Comparison of ENCODE assay signal across 14 cellular contexts in genomic region chr15:101120961-101121360, GRCh38.
DNase-seq lines count a peak whose midpoint lies in the region; ATAC-seq and TF ChIP-seq lines count a peak whose summit lies in the region.
"Had no signal": no experiment of that assay in that cellular context is flagged by ENCODE, and none has a peak within 500 bp of the region (broad histone marks: within the 10 kb centered on the region; RNA-seq: fewer than 3 reads in every experiment).

No MANE protein-coding gene starts in this region.

- H3K9me3 ChIP-seq in adipocyte (ENCODE audit: control insufficient read depth, low read length): no peaks in the 10 kb centered on the region
- no peaks in the 10 kb centered on the region for H3K9me3 ChIP-seq in left lung
- H3K9me3 ChIP-seq in spleen: no peaks in the 10 kb centered on the region

- ATAC-seq in left lung: no peak

- H3K4me1 ChIP-seq in adipocyte (ENCODE audit: control insufficient read depth, insufficient read depth, low read length) (peaks cover 32% of the 10 kb centered on the region), left lung (peaks cover 21 to 60% of the 10 kb centered on the region in 2 donors), spleen (peaks cover 14 to 65% (median 56%) of the 10 kb centered on the region in 6 donors)

- H3K36me3 ChIP-seq in adipocyte (ENCODE audit: control insufficient read depth, insufficient read depth, low read length, severe bottlenecking) (no peaks in the 10 kb centered on the region), left lung (no peaks in the 10 kb centered on the region), spleen (no peaks in the 10 kb centered on the region)

- H3K9me3 Mint-ChIP-seq in activated T-helper 2 cell treated with anti-CD3 and anti-CD28 coated beads, Interferon-gamma antibody, Interleukin-2, Interleukin-4, amounts not matched to agents 10 μg/mL and 5 μg/mL and 100 μg/mL, durations not matched to agents 14 hours and 24 hours and 36 hours: no peaks in the 10 kb centered on the region
- H3K9me3 Mint-ChIP-seq: activated naive CD8-positive, alpha-beta T cell treated with anti-CD3 and anti-CD28 coated beads, Interleukin-2, amount 50 U/mL, for 24 hours; H9 had no signal

- TF ChIP-seq POLR2A in spleen (IDR thresholded peaks at IDR 0.05): no peak

- H3K27ac ChIP-seq in left lung (peak overlapping the region; percentile 61 to 81), spleen (peak overlapping the region in 7 of 8 donors; percentile 65 to 84 (median 80))

- H3K4me3 ChIP-seq in adipocyte (ENCODE audit: low read length) (no peak overlapping the region), left lung (no peak overlapping the region), spleen (peak overlapping the region in 1 of 8 donors; percentile 65)

- TF ChIP-seq CTCF in left lung (IDR thresholded peaks at IDR 0.05) (no peak), spleen (IDR thresholded peaks at IDR 0.05 in 8 of 11, conservative IDR thresholded peaks at IDR 0.05 in 3 of 11) (no peak), GM10248 (IDR thresholded peaks at IDR 0.05; ENCODE audit: control extremely low read depth, extremely low read depth, low read depth, missing control alignments) (no peak)

- WGBS in spleen, 5 donors: 76 to 96% (median 91%) methylated on average over 4 to 18 of the region's 18 CpGs

- H3K9ac ChIP-seq in adipocyte (ENCODE audit: low read length): peak overlapping the region; percentile 82

- no peak overlapping the region for H3K27ac Mint-ChIP-seq in activated T-helper 2 cell treated with anti-CD3 and anti-CD28 coated beads, Interferon-gamma antibody, Interleukin-2, Interleukin-4, amounts not matched to agents 10 μg/mL and 5 μg/mL and 100 μg/mL, durations not matched to agents 14 hours and 24 hours and 36 hours
- H3K27ac Mint-ChIP-seq: activated naive CD8-positive, alpha-beta T cell treated with anti-CD3 and anti-CD28 coated beads, Interleukin-2, amount 50 U/mL, for 24 hours had no signal

- peaks cover 47% of the 10 kb centered on the region for H3K4me1 Mint-ChIP-seq in activated T-helper 2 cell treated with anti-CD3 and anti-CD28 coated beads, Interferon-gamma antibody, Interleukin-2, Interleukin-4, amounts not matched to agents 10 μg/mL and 5 μg/mL and 100 μg/mL, durations not matched to agents 14 hours and 24 hours and 36 hours (ENCODE audit: low read depth)

- no peaks in the 10 kb centered on the region for H3K27me3 ChIP-seq in adipocyte (replicated peaks; ENCODE audit: control insufficient read depth, insufficient read depth, low read length)
- H3K27me3 ChIP-seq in left lung: no peaks in the 10 kb centered on the region
- no peaks in the 10 kb centered on the region for H3K27me3 ChIP-seq in spleen (replicated peaks in 1 of 7)

- H3K36me3 Mint-ChIP-seq in activated T-helper 2 cell treated with anti-CD3 and anti-CD28 coated beads, Interferon-gamma antibody, Interleukin-2, Interleukin-4, amounts not matched to agents 10 μg/mL and 5 μg/mL and 100 μg/mL, durations not matched to agents 14 hours and 24 hours and 36 hours (ENCODE audit: low read depth): no peaks in the 10 kb centered on the region

- CTCF ChIA-PET in GM10248 (lab: Yijun Ruan, JAX): interaction anchor here (1.3 kb wide), 1 partner anchor 15 kb away, joined by 3 read pairs; no protein-coding TSS in a partner anchor

- no peak overlapping the region for H3K4me3 Mint-ChIP-seq in activated T-helper 2 cell treated with anti-CD3 and anti-CD28 coated beads, Interferon-gamma antibody, Interleukin-2, Interleukin-4, amounts not matched to agents 10 μg/mL and 5 μg/mL and 100 μg/mL, durations not matched to agents 14 hours and 24 hours and 36 hours (ENCODE audit: low read depth)
- H3K4me3 Mint-ChIP-seq: H9 had no signal

- POLR2A ChIA-PET in GM10248 (lab: Yijun Ruan, JAX): no interaction called here

- peak in 2 of 3 experiments; percentile 35 to 59 for DNase-seq in NCI-H1417 (lab: John Stamatoyannopoulos, UW)
- DNase-seq in NCI-H1417 treated with DMSO at 0.1 percent for 48 hours (lab: John Stamatoyannopoulos, UW): no peak
- no peak for DNase-seq in adipocyte (ENCODE audit: low read depth)
- peak in 1 of 2 donors; percentile 30 for DNase-seq in left lung
- DNase-seq in spleen: peak; percentile 80
- no peak for DNase-seq in GM10248 (ENCODE audit: extremely low spot score)
- no peak for DNase-seq in AML-193 (lab: John Stamatoyannopoulos, UW)
- no peak for DNase-seq in activated T-helper 2 cell treated with anti-CD3 and anti-CD28 coated beads, Interferon-gamma antibody, Interleukin-2, Interleukin-4, amounts not matched to agents 10 μg/mL and 5 μg/mL and 100 μg/mL, durations not matched to agents 14 hours and 24 hours and 36 hours (ENCODE audit: low spot score)
- DNase-seq: 8988T; DMS 273 treated with DMSO at 0.1 percent for 48 hours; effector CD4-positive, alpha-beta T cell; NCI-H2107 had no signal

- intact Hi-C loops in left lung (cut with DNase I): no loop called here
- intact Hi-C loops in spleen (cut with DNase I; ENCODE audit: low total_unique reads): loop anchor here (10.0 kb wide), 1 partner anchor 134 kb away; the partner anchor contains the start of gene CHSY1
- intact Hi-C loops in activated T-helper 2 cell treated with anti-CD3 and anti-CD28 coated beads, Interferon-gamma antibody, Interleukin-2, Interleukin-4, amounts not matched to agents 10 μg/mL and 5 μg/mL and 100 μg/mL, durations not matched to agents 14 hours and 24 hours and 36 hours (cut with micrococcal nuclease): loop anchor here (5.0 to 10.0 kb wide), 2 partner anchors 124 to 519 kb away; partner anchors contain the start of genes ASB7 and LINS1

- no peaks in the 10 kb centered on the region for H3K27me3 Mint-ChIP-seq in activated T-helper 2 cell treated with anti-CD3 and anti-CD28 coated beads, Interferon-gamma antibody, Interleukin-2, Interleukin-4, amounts not matched to agents 10 μg/mL and 5 μg/mL and 100 μg/mL, durations not matched to agents 14 hours and 24 hours and 36 hours (ENCODE audit: low read depth)
- H3K27me3 Mint-ChIP-seq: activated naive CD8-positive, alpha-beta T cell treated with anti-CD3 and anti-CD28 coated beads, Interleukin-2, amount 50 U/mL, for 24 hours had no signal

Comparison
In these comparisons a context has a peak if more than half of its experiments do, and no peak if none do; other contexts are left out.
1. DNase-seq: peak in NCI-H1417 (2 of 3) and spleen (single experiment); none in NCI-H1417 treated with DMSO at 0.1 percent for 48 hours (single experiment), adipocyte (single experiment), GM10248 (single experiment), AML-193 (0 of 2) and activated T-helper 2 cell treated with anti-CD3 and anti-CD28 coated beads, Interferon-gamma antibody, Interleukin-2, Interleukin-4, amounts not matched to agents 10 μg/mL and 5 μg/mL and 100 μg/mL, durations not matched to agents 14 hours and 24 hours and 36 hours (single experiment).
2. intact Hi-C loops: an anchor here in spleen (10.0 kb wide) and activated T-helper 2 cell treated with anti-CD3 and anti-CD28 coated beads, Interferon-gamma antibody, Interleukin-2, Interleukin-4, amounts not matched to agents 10 μg/mL and 5 μg/mL and 100 μg/mL, durations not matched to agents 14 hours and 24 hours and 36 hours (5.0 to 10.0 kb wide); none called in left lung.